8 cellular contexts compared by ENCODE assay signal in the genomic region with DNA sequence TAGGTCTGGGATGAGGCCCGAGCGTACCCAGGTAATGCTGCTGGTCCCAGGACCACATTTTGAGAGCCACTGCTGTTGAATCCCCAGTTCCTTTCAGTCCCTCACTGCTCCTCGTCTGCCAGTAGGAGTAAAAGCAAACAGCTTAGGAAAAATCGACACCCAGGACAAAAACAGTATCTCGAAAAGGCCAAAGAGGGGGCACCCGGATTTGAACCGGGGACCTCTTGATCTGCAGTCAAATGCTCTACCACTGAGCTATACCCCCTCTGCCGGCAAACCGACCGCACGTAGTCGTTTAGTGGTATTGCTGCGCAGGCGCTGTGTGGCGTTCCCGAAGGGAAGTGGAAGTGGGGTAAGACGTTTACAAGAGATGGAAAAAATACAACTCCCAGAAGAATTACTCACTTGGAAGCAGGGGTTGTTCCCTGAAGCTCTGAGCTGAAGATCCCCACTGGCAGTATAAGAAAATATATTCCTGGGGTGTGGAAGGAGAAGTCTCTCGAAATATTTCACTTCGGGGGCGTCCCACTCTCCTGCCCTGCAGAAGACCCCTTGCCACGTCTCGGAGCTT. TPM values are rescaled to one million over a fixed set of nuclear protein-coding genes. Genes with fewer than 3 reads are reported as not detected.
DNase-seq lines count a peak whose midpoint lies in the region; ATAC-seq and TF ChIP-seq lines count a peak whose summit lies in the region.

No MANE protein-coding gene starts in this region.

- H3K27me3 ChIP-seq in smooth muscle cell (ENCODE audit: low read depth) = peaks cover 11% of the 10 kb centered on the region

- peaks cover 6% of the 10 kb centered on the region for H3K4me1 ChIP-seq in smooth muscle cell (ENCODE audit: low read depth)

- DNase-seq in GM12864 (ENCODE audit: low read depth) = peak; percentile 49
- DNase-seq in NCI-H446 (lab: John Stamatoyannopoulos, UW) = peak; percentile 89 to 91
- DNase-seq in central memory CD4-positive, alpha-beta T cell = peak; percentile 87
- DNase-seq in inferior parietal cortex (ENCODE audit: extremely low spot score) = peak; percentile 95
- DNase-seq in smooth muscle cell (lab: John Stamatoyannopoulos, UW; ENCODE audit: unreplicated experiment) = peak; percentile 93
- no peak for DNase-seq in cortex of kidney (lab: John Stamatoyannopoulos, UW)

- H3F3A ChIP-seq in smooth muscle cell (ENCODE audit: low read depth) = no peaks in the 10 kb centered on the region

- no peaks in the 10 kb centered on the region for H3K9me3 ChIP-seq in smooth muscle cell (replicated peaks; ENCODE audit: low read depth)

- 2% methylated on average over 22 of the region's 22 CpGs for WGBS in smooth muscle cell (ENCODE audit: low lambda C conversion rate)

- no peaks in the 10 kb centered on the region for H3K79me2 ChIP-seq in smooth muscle cell (ENCODE audit: low read depth)

- H3K4me3 ChIP-seq in GM12864 (ENCODE audit: low read depth, low read length) (peak overlapping the region; percentile 78), smooth muscle cell (peak overlapping the region; percentile 72)

- ATAC-seq in HG03135 (IDR thresholded peaks at IDR 0.05; ENCODE audit: unreplicated experiment) = peak; percentile 48
- peak; percentile 55 to 68 for ATAC-seq in activated CD4-positive, CD25-positive, alpha-beta regulatory T cell treated with anti-CD3 and anti-CD28 coated beads, Interleukin-2, amount 50 U/mL, for 24 hours

- no peaks in the 10 kb centered on the region for H4K20me1 ChIP-seq in smooth muscle cell (ENCODE audit: low read depth)

- H3K4me2 ChIP-seq in smooth muscle cell = peak overlapping the region; percentile 84

- H3K36me3 ChIP-seq in smooth muscle cell (ENCODE audit: low read depth) = no peaks in the 10 kb centered on the region

- H2AFZ ChIP-seq in smooth muscle cell (ENCODE audit: low read depth) = peak overlapping the region; percentile 87

- H3K9ac ChIP-seq in smooth muscle cell (ENCODE audit: low read depth) = peak overlapping the region; percentile 24

- TF ChIP-seq CTCF in GM12864 (IDR thresholded peaks at IDR 0.05; ENCODE audit: low read depth, low read length, missing control alignments) = no peak
- peak; percentile 12 for TF ChIP-seq CTCF in smooth muscle cell (IDR thresholded peaks at IDR 0.05; ENCODE audit: borderline replicate concordance, insufficient read depth, poor library complexity, severe bottlenecking)

- peak overlapping the region; percentile 34 for H3K27ac ChIP-seq in smooth muscle cell (ENCODE audit: low read depth)

RNA-seq across cellular contexts. Expression of a gene that starts 2.2 kb away (rescaled TPM):
- 11.3 and 17.4 TPM in 2 replicates for total RNA-seq in smooth muscle cell
- 16.0 and 18.5 TPM in 2 replicates for polyA plus RNA-seq in smooth muscle cell

RNA-seq across cellular contexts. Expression of a gene that starts 12.3 kb away (rescaled TPM):
- total RNA-seq in smooth muscle cell = not detected in 2 replicates
- polyA plus RNA-seq in smooth muscle cell = 0.38 TPM in 1 of 2 replicates, not detected in the other

RNA-seq across cellular contexts. Expression of a gene that starts 43.8 kb away (rescaled TPM):
- total RNA-seq in smooth muscle cell = 4.3 and 9.2 TPM in 2 replicates
- polyA plus RNA-seq in smooth muscle cell = 7.1 and 18.8 TPM in 2 replicates

RNA-seq across cellular contexts. Expression of a gene that starts 46.5 kb away (rescaled TPM):
- total RNA-seq in smooth muscle cell = 2,264 and 2,675 TPM in 2 replicates
- 818 and 934 TPM in 2 replicates for polyA plus RNA-seq in smooth muscle cell
